1 cellular context compared by ENCODE assay signal in genomic region chr1:167219646-167220536, GRCh38.
TF ChIP-seq lines count a peak whose summit lies in the region.

No MANE protein-coding gene starts in this region.

TF ChIP-seq in WTC11, 78 proteins besides CTCF, POLR2A, EP300 and RAD21 (continued from another document):
- peak; percentile 94 for TF ChIP-seq ZNF532 (CRISPR knock-in tag; IDR thresholded peaks at IDR 0.05; ENCODE audit: borderline replicate concordance)
- TF ChIP-seq ZNF671 (CRISPR knock-in tag; IDR thresholded peaks at IDR 0.05) = no peak; the same call in 1 of the 2 replicates
- TF ChIP-seq MYBL2 (CRISPR knock-in tag; IDR thresholded peaks at IDR 0.05) = peak; percentile 75; the same call in 1 of the 2 replicates
- no peak for TF ChIP-seq GRHL2 (CRISPR knock-in tag; IDR thresholded peaks at IDR 0.05; ENCODE audit: insufficient replicate concordance, severe bottlenecking)
- TF ChIP-seq ZMAT4 (CRISPR knock-in tag; IDR thresholded peaks at IDR 0.05) = no peak
- TF ChIP-seq, protein P1, sequence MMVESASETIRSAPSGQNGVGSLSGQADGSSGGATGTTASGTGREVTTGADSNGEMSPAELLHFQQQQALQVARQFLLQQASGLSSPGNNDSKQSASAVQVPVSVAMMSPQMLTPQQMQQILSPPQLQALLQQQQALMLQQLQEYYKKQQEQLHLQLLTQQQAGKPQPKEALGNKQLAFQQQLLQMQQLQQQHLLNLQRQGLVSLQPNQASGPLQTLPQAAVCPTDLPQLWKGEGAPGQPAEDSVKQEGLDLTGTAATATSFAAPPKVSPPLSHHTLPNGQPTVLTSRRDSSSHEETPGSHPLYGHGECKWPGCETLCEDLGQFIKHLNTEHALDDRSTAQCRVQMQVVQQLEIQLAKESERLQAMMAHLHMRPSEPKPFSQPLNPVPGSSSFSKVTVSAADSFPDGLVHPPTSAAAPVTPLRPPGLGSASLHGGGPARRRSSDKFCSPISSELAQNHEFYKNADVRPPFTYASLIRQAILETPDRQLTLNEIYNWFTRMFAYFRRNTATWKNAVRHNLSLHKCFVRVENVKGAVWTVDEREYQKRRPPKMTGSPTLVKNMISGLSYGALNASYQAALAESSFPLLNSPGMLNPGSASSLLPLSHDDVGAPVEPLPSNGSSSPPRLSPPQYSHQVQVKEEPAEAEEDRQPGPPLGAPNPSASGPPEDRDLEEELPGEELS (CRISPR knock-in tag; IDR thresholded peaks at IDR 0.05) = peak; percentile 52; the same call in 1 of the 2 replicates
- TF ChIP-seq ZNF416 (CRISPR knock-in tag; IDR thresholded peaks at IDR 0.05) = 0 out of 2 replicates have a peak, but pooled peaks have one; percentile 26
- no peak for TF ChIP-seq ZNF121 (CRISPR knock-in tag; IDR thresholded peaks at IDR 0.05)
- TF ChIP-seq NFE2L1 (CRISPR knock-in tag; IDR thresholded peaks at IDR 0.05) = no peak
- TF ChIP-seq, protein P2, sequence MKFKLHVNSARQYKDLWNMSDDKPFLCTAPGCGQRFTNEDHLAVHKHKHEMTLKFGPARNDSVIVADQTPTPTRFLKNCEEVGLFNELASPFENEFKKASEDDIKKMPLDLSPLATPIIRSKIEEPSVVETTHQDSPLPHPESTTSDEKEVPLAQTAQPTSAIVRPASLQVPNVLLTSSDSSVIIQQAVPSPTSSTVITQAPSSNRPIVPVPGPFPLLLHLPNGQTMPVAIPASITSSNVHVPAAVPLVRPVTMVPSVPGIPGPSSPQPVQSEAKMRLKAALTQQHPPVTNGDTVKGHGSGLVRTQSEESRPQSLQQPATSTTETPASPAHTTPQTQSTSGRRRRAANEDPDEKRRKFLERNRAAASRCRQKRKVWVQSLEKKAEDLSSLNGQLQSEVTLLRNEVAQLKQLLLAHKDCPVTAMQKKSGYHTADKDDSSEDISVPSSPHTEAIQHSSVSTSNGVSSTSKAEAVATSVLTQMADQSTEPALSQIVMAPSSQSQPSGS (CRISPR knock-in tag; IDR thresholded peaks at IDR 0.05; ENCODE audit: borderline replicate concordance, low read depth) = no peak
- no peak for TF ChIP-seq E2F4 (CRISPR knock-in tag; IDR thresholded peaks at IDR 0.05; ENCODE audit: borderline replicate concordance, low read depth)
- TF ChIP-seq, protein P3, sequence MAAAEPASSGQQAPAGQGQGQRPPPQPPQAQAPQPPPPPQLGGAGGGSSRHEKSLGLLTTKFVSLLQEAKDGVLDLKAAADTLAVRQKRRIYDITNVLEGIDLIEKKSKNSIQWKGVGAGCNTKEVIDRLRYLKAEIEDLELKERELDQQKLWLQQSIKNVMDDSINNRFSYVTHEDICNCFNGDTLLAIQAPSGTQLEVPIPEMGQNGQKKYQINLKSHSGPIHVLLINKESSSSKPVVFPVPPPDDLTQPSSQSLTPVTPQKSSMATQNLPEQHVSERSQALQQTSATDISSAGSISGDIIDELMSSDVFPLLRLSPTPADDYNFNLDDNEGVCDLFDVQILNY (CRISPR knock-in tag; IDR thresholded peaks at IDR 0.05) = peak; percentile 91
- no peak for TF ChIP-seq EMX1 (CRISPR knock-in tag; IDR thresholded peaks at IDR 0.05)
- peak; percentile 88 for TF ChIP-seq FOXK1 (CRISPR knock-in tag; IDR thresholded peaks at IDR 0.05)
- TF ChIP-seq NFYB (CRISPR knock-in tag; conservative IDR thresholded peaks at IDR 0.05; ENCODE audit: low read depth) = no peak
- TF ChIP-seq ZNF317 (CRISPR knock-in tag; IDR thresholded peaks at IDR 0.05; ENCODE audit: borderline replicate concordance, low read depth) = peak; percentile 52; the same call in 1 of the 2 replicates
- TF ChIP-seq TEAD1 (CRISPR knock-in tag; IDR thresholded peaks at IDR 0.05) = peak; percentile 77; the same call in 1 of the 2 replicates
- peak; percentile 80 for TF ChIP-seq CREM (CRISPR knock-in tag; IDR thresholded peaks at IDR 0.05)
- no peak for TF ChIP-seq SOX15 (CRISPR knock-in tag; IDR thresholded peaks at IDR 0.05)
- TF ChIP-seq TCF7 (CRISPR knock-in tag; IDR thresholded peaks at IDR 0.05; ENCODE audit: low read depth) = no peak
- no peak for TF ChIP-seq ZBTB43 (CRISPR knock-in tag; IDR thresholded peaks at IDR 0.05)
- TF ChIP-seq NR2C2 (CRISPR knock-in tag; IDR thresholded peaks at IDR 0.05) = no peak
- TF ChIP-seq HMGA2 (CRISPR knock-in tag; IDR thresholded peaks at IDR 0.05) = no peak
- TF ChIP-seq ATF1 (CRISPR knock-in tag; IDR thresholded peaks at IDR 0.05) = no peak
- peak; percentile 90 for TF ChIP-seq MAX (CRISPR knock-in tag; IDR thresholded peaks at IDR 0.05)
- TF ChIP-seq, protein P4, sequence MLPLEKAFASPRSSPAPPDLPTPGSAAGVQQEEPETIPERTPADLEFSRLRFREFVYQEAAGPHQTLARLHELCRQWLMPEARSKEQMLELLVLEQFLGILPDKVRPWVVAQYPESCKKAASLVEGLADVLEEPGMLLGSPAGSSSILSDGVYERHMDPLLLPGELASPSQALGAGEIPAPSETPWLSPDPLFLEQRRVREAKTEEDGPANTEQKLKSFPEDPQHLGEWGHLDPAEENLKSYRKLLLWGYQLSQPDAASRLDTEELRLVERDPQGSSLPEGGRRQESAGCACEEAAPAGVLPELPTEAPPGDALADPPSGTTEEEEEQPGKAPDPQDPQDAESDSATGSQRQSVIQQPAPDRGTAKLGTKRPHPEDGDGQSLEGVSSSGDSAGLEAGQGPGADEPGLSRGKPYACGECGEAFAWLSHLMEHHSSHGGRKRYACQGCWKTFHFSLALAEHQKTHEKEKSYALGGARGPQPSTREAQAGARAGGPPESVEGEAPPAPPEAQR (CRISPR knock-in tag; IDR thresholded peaks at IDR 0.05) = no peak
- TF ChIP-seq, protein P5, sequence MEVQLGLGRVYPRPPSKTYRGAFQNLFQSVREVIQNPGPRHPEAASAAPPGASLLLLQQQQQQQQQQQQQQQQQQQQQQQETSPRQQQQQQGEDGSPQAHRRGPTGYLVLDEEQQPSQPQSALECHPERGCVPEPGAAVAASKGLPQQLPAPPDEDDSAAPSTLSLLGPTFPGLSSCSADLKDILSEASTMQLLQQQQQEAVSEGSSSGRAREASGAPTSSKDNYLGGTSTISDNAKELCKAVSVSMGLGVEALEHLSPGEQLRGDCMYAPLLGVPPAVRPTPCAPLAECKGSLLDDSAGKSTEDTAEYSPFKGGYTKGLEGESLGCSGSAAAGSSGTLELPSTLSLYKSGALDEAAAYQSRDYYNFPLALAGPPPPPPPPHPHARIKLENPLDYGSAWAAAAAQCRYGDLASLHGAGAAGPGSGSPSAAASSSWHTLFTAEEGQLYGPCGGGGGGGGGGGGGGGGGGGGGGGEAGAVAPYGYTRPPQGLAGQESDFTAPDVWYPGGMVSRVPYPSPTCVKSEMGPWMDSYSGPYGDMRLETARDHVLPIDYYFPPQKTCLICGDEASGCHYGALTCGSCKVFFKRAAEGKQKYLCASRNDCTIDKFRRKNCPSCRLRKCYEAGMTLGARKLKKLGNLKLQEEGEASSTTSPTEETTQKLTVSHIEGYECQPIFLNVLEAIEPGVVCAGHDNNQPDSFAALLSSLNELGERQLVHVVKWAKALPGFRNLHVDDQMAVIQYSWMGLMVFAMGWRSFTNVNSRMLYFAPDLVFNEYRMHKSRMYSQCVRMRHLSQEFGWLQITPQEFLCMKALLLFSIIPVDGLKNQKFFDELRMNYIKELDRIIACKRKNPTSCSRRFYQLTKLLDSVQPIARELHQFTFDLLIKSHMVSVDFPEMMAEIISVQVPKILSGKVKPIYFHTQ (CRISPR knock-in tag; IDR thresholded peaks at IDR 0.05) = peak; percentile 88; the same call in 1 of the 2 replicates
- no peak for TF ChIP-seq OVOL2 (CRISPR knock-in tag; IDR thresholded peaks at IDR 0.05; ENCODE audit: borderline replicate concordance)
- TF ChIP-seq, protein P6, sequence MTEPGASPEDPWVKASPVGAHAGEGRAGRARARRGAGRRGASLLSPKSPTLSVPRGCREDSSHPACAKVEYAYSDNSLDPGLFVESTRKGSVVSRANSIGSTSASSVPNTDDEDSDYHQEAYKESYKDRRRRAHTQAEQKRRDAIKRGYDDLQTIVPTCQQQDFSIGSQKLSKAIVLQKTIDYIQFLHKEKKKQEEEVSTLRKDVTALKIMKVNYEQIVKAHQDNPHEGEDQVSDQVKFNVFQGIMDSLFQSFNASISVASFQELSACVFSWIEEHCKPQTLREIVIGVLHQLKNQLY (CRISPR knock-in tag; IDR thresholded peaks at IDR 0.05) = no peak
- no peak for TF ChIP-seq JUN (CRISPR knock-in tag; IDR thresholded peaks at IDR 0.05)
TF ChIP-seq in WTC11: peak in this region for 27.
